Comparison of ENCODE assay signal across 11 cellular contexts in the genomic region with DNA sequence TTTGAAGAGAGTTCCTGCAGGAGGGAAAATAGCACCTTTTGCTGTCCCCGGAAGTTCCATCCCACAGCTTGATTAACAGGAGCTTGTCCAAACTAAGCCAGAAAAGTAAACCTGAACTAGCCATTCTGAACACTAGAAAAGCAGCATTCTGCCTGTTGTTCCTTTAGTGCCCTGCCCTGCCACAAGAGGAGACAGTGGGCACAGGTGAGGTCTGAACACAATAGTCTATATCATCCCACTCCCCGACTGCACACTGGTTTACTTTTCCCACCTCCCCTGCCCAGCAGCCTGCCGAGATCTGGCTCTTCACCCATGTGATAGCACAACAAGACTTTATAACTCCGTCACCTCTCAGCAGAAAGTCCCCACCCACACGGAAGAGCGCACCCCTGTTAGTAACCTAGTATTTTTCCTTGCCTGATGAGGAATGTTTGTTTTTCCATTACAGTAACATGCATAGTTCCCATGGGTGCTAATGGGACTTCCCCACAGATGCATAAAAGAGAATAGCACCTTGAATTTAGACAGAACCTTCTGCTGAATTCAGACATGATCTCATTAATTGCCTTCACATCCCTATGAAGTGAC. TPM values are rescaled to one million over a fixed set of nuclear protein-coding genes. Genes with fewer than 3 reads are reported as not detected.
DNase-seq lines count a peak whose midpoint lies in the region; ATAC-seq, FAIRE-seq and TF ChIP-seq lines count a peak whose summit lies in the region.
"Had no signal": no experiment of that assay in that cellular context is flagged by ENCODE, and none has a peak within 500 bp of the region (broad histone marks: within the 10 kb centered on the region; RNA-seq: fewer than 3 reads in every experiment).

No MANE protein-coding gene starts in this region.

- SMC1A ChIA-PET in GM12878 (lab: Charles Lee; ENCODE audit: uncharacterized antibody, unreplicated experiment), result no interaction called here

- peak; percentile 74 for ATAC-seq in HG02884 (IDR thresholded peaks at IDR 0.05; ENCODE audit: unreplicated experiment)
- peak; percentile 58 for ATAC-seq in GM12878
- no peak for ATAC-seq in GM18861 (IDR thresholded peaks at IDR 0.05; ENCODE audit: unreplicated experiment)

- no peaks in the 10 kb centered on the region for H3K36me3 ChIP-seq in GM12878 (ENCODE audit: control insufficient read depth in 2 of 2, insufficient read depth in 2 of 2, low read length in 1 of 2)
- H3K36me3 ChIP-seq: transverse colon had no signal

- intact Hi-C loops in GM12878 (cut with micrococcal nuclease; ENCODE audit: unreplicated experiment), result no loop called here
- intact Hi-C loops in activated naive CD4-positive, alpha-beta T cell treated with anti-CD3 and anti-CD28 coated beads for 36 hours (cut with micrococcal nuclease), result no loop called here

- no peaks in the 10 kb centered on the region for H3K36me3 Mint-ChIP-seq in activated naive CD4-positive, alpha-beta T cell treated with anti-CD3 and anti-CD28 coated beads for 36 hours (ENCODE audit: low read depth)

- in situ Hi-C loops in GM12878 (cut with MboI), result no loop called here

- no peak for FAIRE-seq in GM12878 (lab: Jason Lieb, UNC)
- no peak for FAIRE-seq in frontal cortex (lab: Jason Lieb, UNC)

- no peak overlapping the region for H3K27ac Mint-ChIP-seq in activated naive CD4-positive, alpha-beta T cell treated with anti-CD3 and anti-CD28 coated beads for 36 hours

- BruUV-seq in GM12878 (replicated peaks; lab: Mats Ljungman, UMichigan), result no TSS peak

- POLR2A ChIA-PET in GM12878 (lab: Charles Lee), result no interaction called here

- H2AFZ ChIP-seq in GM12878 (ENCODE audit: control insufficient read depth, low read depth, low read length), result no peak overlapping the region

- H3K79me2 ChIP-seq in GM12878 (ENCODE audit: control insufficient read depth, insufficient read depth, low read length), result no peaks in the 10 kb centered on the region

- peaks cover 2% of the 10 kb centered on the region for H3K9me3 Mint-ChIP-seq in activated naive CD4-positive, alpha-beta T cell treated with anti-CD3 and anti-CD28 coated beads for 36 hours

- H3K27ac ChIP-seq in GM12878 (ENCODE audit: control insufficient read depth, insufficient read depth), result no peak overlapping the region
- H3K27ac ChIP-seq: transverse colon had no signal

- no peak for TF ChIP-seq CTCF in GM12878 (IDR thresholded peaks at IDR 0.05 in 2 of 3, conservative IDR thresholded peaks at IDR 0.05 in 1 of 3; ENCODE audit: control insufficient read depth in 2 of 3, extremely low read depth in 1 of 3, insufficient read depth in 1 of 3, low read depth in 3 of 3, low read length in 3 of 3)

- no peak for TF ChIP-seq POLR2A in GM12878 (IDR thresholded peaks at IDR 0.05; ENCODE audit: low read depth, low read length)

- 10% methylated on average over 6 of the region's 6 CpGs for WGBS in GM12878 (ENCODE audit: insufficient coverage, insufficient replicate concordance, low lambda C conversion rate, missing lambda C conversion rate)

- no peak overlapping the region for H3K4me3 Mint-ChIP-seq in activated naive CD4-positive, alpha-beta T cell treated with anti-CD3 and anti-CD28 coated beads for 36 hours

- CTCF ChIA-PET in GM12878 (lab: Yijun Ruan, JAX), result interaction anchor here (1.4 kb wide), 1 partner anchor 79 kb away, joined by 4 read pairs; no protein-coding TSS in a partner anchor
- CTCF ChIA-PET in activated naive CD4-positive, alpha-beta T cell treated with anti-CD3 and anti-CD28 coated beads for 36 hours (lab: Charles Lee), result no interaction called here

- no peak for TF ChIP-seq RAD21 in GM12878 (IDR thresholded peaks at IDR 0.05; ENCODE audit: insufficient read depth, low read depth, low read length)

- no peaks in the 10 kb centered on the region for H3K4me1 Mint-ChIP-seq in activated naive CD4-positive, alpha-beta T cell treated with anti-CD3 and anti-CD28 coated beads for 36 hours (ENCODE audit: low read depth)

- H3K27me3 Mint-ChIP-seq in activated naive CD4-positive, alpha-beta T cell treated with anti-CD3 and anti-CD28 coated beads for 36 hours (ENCODE audit: low read depth), result peaks cover 15% of the 10 kb centered on the region

- no peaks in the 10 kb centered on the region for H3K9me3 ChIP-seq in GM12878 (replicated peaks; ENCODE audit: control insufficient read depth, insufficient read depth, low read length)
- H3K9me3 ChIP-seq: transverse colon had no signal

- peaks cover 0 to 2% of the 10 kb centered on the region in 2 experiments; a peak in 2 of 4 replicates for H3K27me3 ChIP-seq in GM12878 (replicated peaks in 1 of 2; ENCODE audit: control insufficient read depth in 2 of 2, insufficient read depth in 2 of 2, low read length in 1 of 2)
- H3K27me3 ChIP-seq: transverse colon had no signal

- no peak overlapping the region for H3K4me2 ChIP-seq in GM12878 (ENCODE audit: control insufficient read depth, insufficient read depth)

- no peak overlapping the region for H3K9ac ChIP-seq in GM12878 (ENCODE audit: control insufficient read depth, insufficient read depth, low read length)

- RAD21 ChIA-PET in GM12878 (lab: Charles Lee; ENCODE audit: unreplicated experiment), result no interaction called here

- H3K4me3 ChIP-seq in GM12878, result no peak overlapping the region
- H3K4me3 ChIP-seq: transverse colon had no signal

- H4K20me1 ChIP-seq in GM12878 (ENCODE audit: control insufficient read depth, insufficient read depth), result no peaks in the 10 kb centered on the region

- TF ChIP-seq EP300 in GM12878 (IDR thresholded peaks at IDR 0.05; ENCODE audit: borderline replicate concordance in 1 of 2, control insufficient read depth in 1 of 2, low read depth in 2 of 2, low read length in 2 of 2), result no peak

- peak; percentile 6 for DNase-seq in stimulated activated CD4-positive, alpha-beta T cell treated with anti-CD3 and anti-CD28 coated beads, Interleukin-4, amount 100 ng/mL, for 24 hours
- no peak for DNase-seq in stimulated activated CD4-positive, alpha-beta T cell treated with anti-CD3 and anti-CD28 coated beads, Interleukin-2, amount 100 ng/mL, for 48 hours
- DNase-seq in GM12878 (ENCODE audit: low read depth, low spot score) (no peak), SW480 (ENCODE audit: low spot score) (no peak), frontal cortex (ENCODE audit: low spot score in 2 of 2) (no peak)
- DNase-seq in activated naive CD4-positive, alpha-beta T cell treated with anti-CD3 and anti-CD28 coated beads for 36 hours, result no peak
- DNase-seq: NCI-H2081 treated with DMSO at 0.1 percent for 48 hours, retina, transverse colon had no signal

- H3K4me1 ChIP-seq in GM12878 (ENCODE audit: control insufficient read depth, insufficient read depth, low read length), result no peaks in the 10 kb centered on the region
- H3K4me1 ChIP-seq: transverse colon had no signal

TF ChIP-seq in GM12878, 131 proteins besides CTCF, POLR2A, EP300 and RAD21 (continues in another document):
- TF ChIP-seq ZNF207 (IDR thresholded peaks at IDR 0.05; ENCODE audit: borderline replicate concordance) (no peak), MEF2B (IDR thresholded peaks at IDR 0.05; ENCODE audit: partially characterized antibody, poor library complexity, severe bottlenecking) (peak; percentile 48), MTA2 (IDR thresholded peaks at IDR 0.05; ENCODE audit: low read depth) (peak; percentile 42; the same call in 1 of the 2 replicates), EGR1 (IDR thresholded peaks at IDR 0.05; ENCODE audit: borderline replicate concordance in 1 of 2, low read depth in 2 of 2, low read length in 2 of 2) (peak in 1 of 2 experiments; percentile 22; a peak in 1 of 3 replicates), IKZF1 (conservative IDR thresholded peaks at IDR 0.05) (peak; percentile 76), RELA (IDR thresholded peaks at IDR 0.05; ENCODE audit: borderline replicate concordance, partially characterized antibody) (peak; percentile 73)

RNA-seq across cellular contexts. Expression of gene TFAP2A, which starts 59.7 kb away (rescaled TPM):
- total RNA-seq in GM12878 (2013; cell fraction: nucleolus; rRNA removed), result 0.73 and 1.5 TPM in 2 replicates
- 0.06 TPM in 1 of 2 replicates, not detected in the other for total RNA-seq in GM12878 (2014; rRNA removed)
- total RNA-seq in GM12878 (2014; rRNA removed; fragmentation: Illumina TruSeq; extraction: Trizol), result 0.23 TPM in 1 of 2 replicates, not detected in the other
- 0.21 and 0.46 TPM in 2 replicates for total RNA-seq in GM12878 (2021)
- polyA plus RNA-seq in GM12878 (2011; ENCODE audit: low read depth), result not detected
- 0.32 and 0.33 TPM in 2 replicates for polyA plus RNA-seq in GM12878 (2011; rRNA removed)
- 0.24 and 0.30 TPM in 2 replicates for polyA plus RNA-seq in GM12878 (2011; cell fraction: cytosol; rRNA removed)
- 1.1 and 1.3 TPM in 2 replicates for polyA plus RNA-seq in GM12878 (2011; cell fraction: nucleus; rRNA removed)
- polyA plus RNA-seq in GM12878 (2012), result 0.09 and 0.18 TPM in 2 replicates
- 0.06 and 0.21 TPM in 2 replicates for polyA plus RNA-seq in GM12878 (2014; fragmentation: Illumina TruSeq; extraction: Trizol)
- polyA plus RNA-seq in GM12878 (2014; fragmentation: Nextera tagmentation; extraction: Ambion mirVana), result under 1 TPM in 1 of 2 experiments, not detected in 1; 0.05 TPM
- polyA plus RNA-seq in GM12878 (2014; rRNA removed), result 0.14 TPM in 1 of 2 replicates, not detected in the other
- not detected for polyA plus RNA-seq in GM12878 (2016; fragmentation: Nextera tagmentation; extraction: Ambion mirVana)
- 0.15 and 0.41 TPM in 2 replicates for polyA minus RNA-seq in GM12878 (2011; rRNA and poly(A)+ RNA removed)
- polyA minus RNA-seq in GM12878 (2011; cell fraction: cytosol; rRNA and poly(A)+ RNA removed), result 2.9 and 3.2 TPM in 2 replicates
- polyA minus RNA-seq in GM12878 (2011; cell fraction: nucleus; rRNA and poly(A)+ RNA removed), result 0.73 and 1.8 TPM in 2 replicates
- not detected for total RNA-seq in frontal cortex
- under 1 TPM in 1 of 2 experiments, not detected in 1; 0.30 TPM for total RNA-seq in activated naive CD4-positive, alpha-beta T cell treated with anti-CD3 and anti-CD28 coated beads for 36 hours
- total RNA-seq: transverse colon had no signal
